20 cellular contexts compared by ENCODE assay signal in the genomic region with DNA sequence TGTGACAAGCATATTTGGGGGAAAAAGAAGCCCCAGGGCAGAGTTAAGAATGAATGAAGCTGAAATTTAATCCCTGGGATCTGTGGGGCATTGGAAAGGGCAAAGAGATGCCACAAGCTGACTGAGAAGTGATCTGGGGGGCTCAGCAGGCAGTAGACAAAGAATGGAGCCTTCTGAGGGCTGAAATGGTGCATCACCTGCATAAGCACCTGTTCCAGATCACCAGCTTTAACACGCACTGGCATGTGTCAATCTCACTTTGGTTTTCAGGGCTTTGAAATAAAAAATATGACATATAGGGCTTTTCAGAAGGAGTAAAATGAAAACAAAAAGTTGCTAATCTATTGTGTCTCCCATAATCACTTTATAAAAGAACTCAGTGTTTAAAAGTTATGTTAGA.
"Had no signal": no experiment of that assay in that cellular context is flagged by ENCODE, and none has a peak within 500 bp of the region (broad histone marks: within the 10 kb centered on the region; RNA-seq: fewer than 3 reads in every experiment).

No MANE protein-coding gene starts in this region.

- H3K27ac Mint-ChIP-seq: activated CD8-positive, alpha-beta T cell treated with anti-CD3 and anti-CD28 coated beads, Interleukin-2, amount 10 ng/mL, durations not matched to agents 7 days and 5 days; activated naive CD8-positive, alpha-beta T cell; activated T-helper 17 cell treated with anti-CD3 and anti-CD28 coated beads, Interleukin-2, amount 50 U/mL, for 72 hours; naive thymus-derived CD4-positive, alpha-beta T cell had no signal

- H3K36me3 Mint-ChIP-seq: activated naive CD8-positive, alpha-beta T cell; naive thymus-derived CD4-positive, alpha-beta T cell had no signal

- DNase-seq: activated CD4-positive, alpha-beta T cell treated with anti-CD3 and anti-CD28 coated beads for 1 hour; activated CD4-positive, alpha-beta T cell treated with anti-CD3 and anti-CD28 coated beads, Interleukin-2, amount 50 U/mL, for 1 hour; activated CD8-positive, alpha-beta T cell treated with anti-CD3 and anti-CD28 coated beads, Interleukin-2, amount 10 ng/mL, durations not matched to agents 7 days and 5 days; adrenal gland; brain microvascular endothelial cell; caudate nucleus; dermis blood vessel endothelial cell; effector CD8-positive, alpha-beta T cell; erythroblast; foreskin keratinocyte; kidney; left lung; naive thymus-derived CD4-positive, alpha-beta T cell; spleen; stimulated activated CD4-positive, alpha-beta T cell treated with anti-CD3 and anti-CD28 coated beads, Interleukin-4, amount 100 ng/mL, for 1 hour; stimulated activated naive CD4-positive, alpha-beta T cell; testis; trophoblast cell had no signal

- ATAC-seq: activated CD8-positive, alpha-beta T cell treated with anti-CD3 and anti-CD28 coated beads, Interleukin-2, amount 10 ng/mL, durations not matched to agents 7 days and 5 days; activated T-helper 17 cell treated with anti-CD3 and anti-CD28 coated beads, Interleukin-2, amount 50 U/mL, for 72 hours; foreskin keratinocyte; left lung; naive thymus-derived CD4-positive, alpha-beta T cell had no signal

- H3K9me3 Mint-ChIP-seq: activated T-helper 17 cell treated with anti-CD3 and anti-CD28 coated beads, Interleukin-2, amount 50 U/mL, for 72 hours had no signal

- H3K4me3 Mint-ChIP-seq: activated CD8-positive, alpha-beta T cell treated with anti-CD3 and anti-CD28 coated beads, Interleukin-2, amount 10 ng/mL, durations not matched to agents 7 days and 5 days; activated naive CD8-positive, alpha-beta T cell; activated T-helper 17 cell treated with anti-CD3 and anti-CD28 coated beads, Interleukin-2, amount 50 U/mL, for 72 hours; naive thymus-derived CD4-positive, alpha-beta T cell had no signal

- H3K4me1 Mint-ChIP-seq: activated T-helper 17 cell treated with anti-CD3 and anti-CD28 coated beads, Interleukin-2, amount 50 U/mL, for 72 hours; naive thymus-derived CD4-positive, alpha-beta T cell had no signal
